Comparison of ENCODE assay signal across 35 cellular contexts in genomic region chr5:145685417-145685816, GRCh38.
"Had no signal": no experiment of that assay in that cellular context is flagged by ENCODE, and none has a peak within 500 bp of the region (broad histone marks: within the 10 kb centered on the region; RNA-seq: fewer than 3 reads in every experiment).

No MANE protein-coding gene starts in this region.

- H3K4me3 Mint-ChIP-seq: activated B cell treated with CpG ODN at 0.5 μM for 24 hours; activated CD4-positive, alpha-beta memory T cell treated with anti-CD3 and anti-CD28 coated beads for 36 hours; activated CD4-positive, alpha-beta T cell treated with anti-CD3 and anti-CD28 coated beads, Interleukin-2, amount 10 ng/mL, durations not matched to agents 24 days and 14 days; activated CD8-positive, alpha-beta T cell treated with anti-CD3 and anti-CD28 coated beads for 36 hours; activated naive CD4-positive, alpha-beta T cell treated with anti-CD3 and anti-CD28 coated beads, Interleukin-2, amount 10 ng/mL, durations not matched to agents 7 days and 5 days; activated naive CD4-positive, alpha-beta T cell treated with anti-CD3 and anti-CD28 coated beads, Interleukin-2, amount 50 U/mL, for 24 hours; activated naive CD8-positive, alpha-beta T cell; activated T-cell treated with anti-CD3 and anti-CD28 coated beads, Interleukin-2, amount 50 U/mL, for 24 hours; activated T-helper 1 cell treated with anti-CD3 and anti-CD28 coated beads, Interleukin-12 subunit alpha, Interleukin-12 subunit beta, Interleukin-2, Interleukin-4 antibody, amounts not matched to agents 30 ng/mL and 10 ng/mL and 1 ng/mL, durations not matched to agents 14 hours and 24 hours and 36 hours; brain; central memory CD8-positive, alpha-beta T cell; T-helper 1 cell treated with Interleukin-12 subunit alpha and Interleukin-12 subunit beta and Interleukin-4 antibody, amounts not matched to agents 30 μg/mL and 1 μg/mL, for 36 hours; T-helper 2 cell treated with Interferon-gamma antibody and Interleukin-4, amounts not matched to agents 5 μg/mL and 100 μg/mL, for 36 hours had no signal

- H3K4me1 Mint-ChIP-seq: activated CD4-positive, alpha-beta T cell treated with anti-CD3 and anti-CD28 coated beads, Interleukin-2, amount 10 ng/mL, durations not matched to agents 24 days and 14 days; activated naive CD4-positive, alpha-beta T cell treated with anti-CD3 and anti-CD28 coated beads, Interleukin-2, amount 10 ng/mL, durations not matched to agents 7 days and 5 days; activated naive CD4-positive, alpha-beta T cell treated with anti-CD3 and anti-CD28 coated beads, Interleukin-2, amount 50 U/mL, for 24 hours; central memory CD8-positive, alpha-beta T cell had no signal

- H3K36me3 ChIP-seq: ascending aorta, cardiac muscle cell had no signal

- H3K27me3 Mint-ChIP-seq: activated B cell treated with CpG ODN at 0.5 μM for 24 hours; activated CD4-positive, alpha-beta memory T cell treated with anti-CD3 and anti-CD28 coated beads for 36 hours; activated CD4-positive, alpha-beta T cell treated with anti-CD3 and anti-CD28 coated beads, Interleukin-2, amount 10 ng/mL, durations not matched to agents 24 days and 14 days; activated CD8-positive, alpha-beta T cell treated with anti-CD3 and anti-CD28 coated beads for 36 hours; activated naive CD4-positive, alpha-beta T cell treated with anti-CD3 and anti-CD28 coated beads, Interleukin-2, amount 10 ng/mL, durations not matched to agents 7 days and 5 days; activated naive CD4-positive, alpha-beta T cell treated with anti-CD3 and anti-CD28 coated beads, Interleukin-2, amount 50 U/mL, for 24 hours; activated naive CD8-positive, alpha-beta T cell; activated T-cell treated with anti-CD3 and anti-CD28 coated beads, Interleukin-2, amount 50 U/mL, for 24 hours; brain; central memory CD8-positive, alpha-beta T cell had no signal

- H3K9me3 Mint-ChIP-seq: activated B cell treated with CpG ODN at 0.5 μM for 24 hours; activated CD4-positive, alpha-beta memory T cell treated with anti-CD3 and anti-CD28 coated beads for 36 hours; activated CD4-positive, alpha-beta T cell treated with anti-CD3 and anti-CD28 coated beads, Interleukin-2, amount 10 ng/mL, durations not matched to agents 24 days and 14 days; activated CD8-positive, alpha-beta T cell treated with anti-CD3 and anti-CD28 coated beads for 36 hours; activated naive CD4-positive, alpha-beta T cell treated with anti-CD3 and anti-CD28 coated beads, Interleukin-2, amount 10 ng/mL, durations not matched to agents 7 days and 5 days; activated naive CD4-positive, alpha-beta T cell treated with anti-CD3 and anti-CD28 coated beads, Interleukin-2, amount 50 U/mL, for 24 hours; activated T-cell treated with anti-CD3 and anti-CD28 coated beads, Interleukin-2, amount 50 U/mL, for 24 hours; activated T-helper 1 cell treated with anti-CD3 and anti-CD28 coated beads, Interleukin-12 subunit alpha, Interleukin-12 subunit beta, Interleukin-2, Interleukin-4 antibody, amounts not matched to agents 30 ng/mL and 10 ng/mL and 1 ng/mL, durations not matched to agents 14 hours and 24 hours and 36 hours; activated T-helper 2 cell treated with anti-CD3 and anti-CD28 coated beads, Interferon-gamma antibody, Interleukin-2, Interleukin-4, amounts not matched to agents 10 μg/mL and 5 μg/mL and 100 μg/mL, durations not matched to agents 14 hours and 24 hours and 36 hours; brain; central memory CD8-positive, alpha-beta T cell; T-helper 1 cell treated with Interleukin-12 subunit alpha and Interleukin-12 subunit beta and Interleukin-4 antibody, amounts not matched to agents 30 μg/mL and 1 μg/mL, for 36 hours; T-helper 2 cell treated with Interferon-gamma antibody and Interleukin-4, amounts not matched to agents 5 μg/mL and 100 μg/mL, for 36 hours had no signal

- DNase-seq: activated B cell treated with CpG ODN at 0.5 μM for 24 hours; activated CD4-positive, alpha-beta memory T cell treated with anti-CD3 and anti-CD28 coated beads for 36 hours; activated CD4-positive, alpha-beta T cell treated with anti-CD3 and anti-CD28 coated beads for 4 hours; activated CD4-positive, alpha-beta T cell treated with anti-CD3 and anti-CD28 coated beads, Interleukin-2, amount 10 ng/mL, durations not matched to agents 24 days and 14 days; activated CD4-positive, alpha-beta T cell treated with anti-CD3 and anti-CD28 coated beads, Interleukin-2, amount 50 U/mL, for 1 hour; activated CD4-positive, alpha-beta T cell treated with anti-CD3 and anti-CD28 coated beads, Interleukin-2, amount 50 U/mL, for 4 hours; activated CD4-positive, CD25-positive, alpha-beta regulatory T cell treated with anti-CD3 and anti-CD28 coated beads, Interleukin-2, amount 50 U/mL, for 72 hours; activated CD8-positive, alpha-beta memory T cell treated with anti-CD3 and anti-CD28 coated beads, Interleukin-2, amount 50 U/mL, for 4 hours; activated CD8-positive, alpha-beta T cell treated with anti-CD3 and anti-CD28 coated beads for 36 hours; activated effector memory CD4-positive, alpha-beta T cell treated with Interleukin-2 at 50 U/mL for 16 hours; activated gamma-delta T cell; activated naive CD4-positive, alpha-beta T cell treated with anti-CD3 and anti-CD28 coated beads, Interleukin-2, amount 10 ng/mL, durations not matched to agents 7 days and 5 days; activated naive CD4-positive, alpha-beta T cell treated with Interleukin-2 at 50 U/mL for 16 hours; activated T-cell treated with anti-CD3 and anti-CD28 coated beads for 4 hours; activated T-cell treated with anti-CD3 and anti-CD28 coated beads, Interleukin-2, amount 50 U/mL, for 24 hours; activated T-cell treated with anti-CD3 and anti-CD28 coated beads, Interleukin-2, amount 50 U/mL, for 48 hours; amygdala; anterior cingulate cortex; caudate nucleus; cerebellar nuclear complex; SW 1271; T-helper 1 cell; T-helper 2 cell; T-helper 9 cell had no signal

- H3K36me3 Mint-ChIP-seq: activated CD4-positive, alpha-beta memory T cell treated with anti-CD3 and anti-CD28 coated beads for 36 hours; activated naive CD4-positive, alpha-beta T cell treated with anti-CD3 and anti-CD28 coated beads, Interleukin-2, amount 10 ng/mL, durations not matched to agents 7 days and 5 days; activated naive CD4-positive, alpha-beta T cell treated with anti-CD3 and anti-CD28 coated beads, Interleukin-2, amount 50 U/mL, for 24 hours; activated naive CD8-positive, alpha-beta T cell; brain had no signal

- H3K4me3 ChIP-seq: ascending aorta, cardiac muscle cell had no signal

- H3K27me3 ChIP-seq: ascending aorta, cardiac muscle cell had no signal

- H3K27ac ChIP-seq: ascending aorta, cardiac muscle cell, VCaP had no signal

- H3K9me3 ChIP-seq: ascending aorta had no signal

- ATAC-seq: activated CD8-positive, alpha-beta T cell treated with anti-CD3 and anti-CD28 coated beads for 36 hours had no signal

- H3K27ac Mint-ChIP-seq: activated B cell treated with CpG ODN at 0.5 μM for 24 hours; activated CD4-positive, alpha-beta memory T cell treated with anti-CD3 and anti-CD28 coated beads for 36 hours; activated CD4-positive, alpha-beta T cell treated with anti-CD3 and anti-CD28 coated beads, Interleukin-2, amount 10 ng/mL, durations not matched to agents 24 days and 14 days; activated CD8-positive, alpha-beta T cell treated with anti-CD3 and anti-CD28 coated beads for 36 hours; activated naive CD4-positive, alpha-beta T cell treated with anti-CD3 and anti-CD28 coated beads, Interleukin-2, amount 10 ng/mL, durations not matched to agents 7 days and 5 days; activated naive CD4-positive, alpha-beta T cell treated with anti-CD3 and anti-CD28 coated beads, Interleukin-2, amount 50 U/mL, for 24 hours; activated naive CD8-positive, alpha-beta T cell; activated T-cell treated with anti-CD3 and anti-CD28 coated beads, Interleukin-2, amount 50 U/mL, for 24 hours; activated T-helper 1 cell treated with anti-CD3 and anti-CD28 coated beads, Interleukin-12 subunit alpha, Interleukin-12 subunit beta, Interleukin-2, Interleukin-4 antibody, amounts not matched to agents 30 ng/mL and 10 ng/mL and 1 ng/mL, durations not matched to agents 14 hours and 24 hours and 36 hours; activated T-helper 2 cell treated with anti-CD3 and anti-CD28 coated beads, Interferon-gamma antibody, Interleukin-2, Interleukin-4, amounts not matched to agents 10 μg/mL and 5 μg/mL and 100 μg/mL, durations not matched to agents 14 hours and 24 hours and 36 hours; brain; T-helper 1 cell treated with Interleukin-12 subunit alpha and Interleukin-12 subunit beta and Interleukin-4 antibody, amounts not matched to agents 30 μg/mL and 1 μg/mL, for 36 hours; T-helper 2 cell treated with Interferon-gamma antibody and Interleukin-4, amounts not matched to agents 5 μg/mL and 100 μg/mL, for 36 hours had no signal
